ENCODE assay signal across 10 cellular contexts in genomic region chr6:10416863-10417641, GRCh38. TPM values are rescaled to one million over a fixed set of nuclear protein-coding genes. Genes with fewer than 3 reads are reported as not detected.
DNase-seq lines count a peak whose midpoint lies in the region; ATAC-seq and TF ChIP-seq lines count a peak whose summit lies in the region.
"Had no signal": no experiment of that assay in that cellular context is flagged by ENCODE, and none has a peak within 500 bp of the region (broad histone marks: within the 10 kb centered on the region; RNA-seq: fewer than 3 reads in every experiment).

No MANE protein-coding gene starts in this region.

- intact Hi-C loops in Caco-2 (cut with micrococcal nuclease; ENCODE audit: unreplicated experiment): no loop called here

- no peaks in the 10 kb centered on the region for H3K4me1 ChIP-seq in Caco-2
- peaks cover 10% of the 10 kb centered on the region for H3K4me1 ChIP-seq in NT2/D1 (ENCODE audit: insufficient read depth, insufficient read length)

- H3K4me3 Mint-ChIP-seq in Caco-2 (ENCODE audit: unreplicated experiment) (peak overlapping the region; percentile 47), nephron progenitor cell (peak overlapping the region; percentile 73)

- no TSS peak for BruUV-seq in Caco-2 (replicated peaks; lab: Mats Ljungman, UMichigan)

- H3K27ac ChIP-seq in epithelial cell of prostate: peak overlapping the region; percentile 97

- POLR2A ChIA-PET in Caco-2 (lab: Charles Lee): no interaction called here

- no peak for TF ChIP-seq CTCF in Caco-2 (IDR thresholded peaks at IDR 0.05; ENCODE audit: insufficient read depth in 1 of 2, low read depth in 1 of 2, low read length in 1 of 2, severe bottlenecking in 1 of 2, unreplicated experiment in 1 of 2)
- no peak for TF ChIP-seq CTCF in nephron progenitor cell (IDR thresholded peaks at IDR 0.05)

- H3K36me3 ChIP-seq in Caco-2 (ENCODE audit: control insufficient read depth, insufficient read depth, low read length): no peaks in the 10 kb centered on the region
- no peaks in the 10 kb centered on the region for H3K36me3 ChIP-seq in NT2/D1 (ENCODE audit: insufficient read depth, insufficient read length, low read length)

- CTCF ChIA-PET in Caco-2 (lab: Charles Lee): no interaction called here

- H3K4me3 ChIP-seq in Caco-2 (ENCODE audit: low read depth, low read length) (no peak overlapping the region), NT2/D1 (ENCODE audit: insufficient read length, low read depth) (peak overlapping the region; percentile 39)

- no peak overlapping the region for H3K27ac Mint-ChIP-seq in Caco-2 (ENCODE audit: unreplicated experiment)
- no peak overlapping the region for H3K27ac Mint-ChIP-seq in nephron progenitor cell

- DNase-seq in Caco-2: no peak
- DNase-seq in NT2/D1 (ENCODE audit: low read depth, low spot score): no peak
- DNase-seq in epithelial cell of prostate (ENCODE audit: low read depth, low spot score): no peak
- DNase-seq in nephron progenitor cell: peak; percentile 46
- no peak for DNase-seq in SW 1271 (lab: John Stamatoyannopoulos, UW)
- no peak for DNase-seq in NCI-H2171 treated with DMSO at 0.1 percent for 48 hours (lab: John Stamatoyannopoulos, UW)
- DNase-seq: DMS53, NCI-H1105 treated with DMSO at 0.1 percent for 48 hours had no signal

- no peaks in the 10 kb centered on the region for H3K9me3 ChIP-seq in Caco-2
- no peaks in the 10 kb centered on the region for H3K9me3 ChIP-seq in NT2/D1 (ENCODE audit: insufficient read depth, low read length)

- H3K27me3 Mint-ChIP-seq in Caco-2 (ENCODE audit: insufficient read depth, unreplicated experiment) (no peaks in the 10 kb centered on the region), nephron progenitor cell (ENCODE audit: low read depth, poor library complexity) (peaks cover 100% of the 10 kb centered on the region)

- H3K9ac ChIP-seq in NT2/D1 (ENCODE audit: insufficient read length, low read depth): peak overlapping the region; percentile 76

- no peaks in the 10 kb centered on the region for H3K27me3 ChIP-seq in Caco-2 (replicated peaks; ENCODE audit: control insufficient read depth, insufficient read depth, low read length)
- H3K27me3 ChIP-seq in NT2/D1 (ENCODE audit: insufficient read depth, insufficient read length): peaks cover 92% of the 10 kb centered on the region

- H3K4me1 Mint-ChIP-seq in Caco-2 (ENCODE audit: low read depth, unreplicated experiment) (peaks cover 6% of the 10 kb centered on the region), nephron progenitor cell (peaks cover 55% of the 10 kb centered on the region)

- no peak for ATAC-seq in HG02798 (IDR thresholded peaks at IDR 0.05; ENCODE audit: poor library complexity, unreplicated experiment)
- ATAC-seq in GM19467 (IDR thresholded peaks at IDR 0.05; ENCODE audit: unreplicated experiment): no peak

- H3K9me3 Mint-ChIP-seq in Caco-2 (ENCODE audit: unreplicated experiment) (no peaks in the 10 kb centered on the region), nephron progenitor cell (no peaks in the 10 kb centered on the region)

- peaks cover 25% of the 10 kb centered on the region for H3K36me3 Mint-ChIP-seq in Caco-2 (ENCODE audit: insufficient read depth, unreplicated experiment)
- no peaks in the 10 kb centered on the region for H3K36me3 Mint-ChIP-seq in nephron progenitor cell (ENCODE audit: low read depth)

RNA-seq across cellular contexts. Expression of gene TFAP2A, which starts 2.2 kb away (rescaled TPM):
- total RNA-seq in Caco-2 (2022): 6.3 and 8.7 TPM in 2 replicates
